In genomic region chr4:163662761-163663160, GRCh38 we compare ENCODE assay signal across 17 cellular contexts.
DNase-seq lines count a peak whose midpoint lies in the region; ATAC-seq and TF ChIP-seq lines count a peak whose summit lies in the region.
"Had no signal": no experiment of that assay in that cellular context is flagged by ENCODE, and none has a peak within 500 bp of the region (broad histone marks: within the 10 kb centered on the region; RNA-seq: fewer than 3 reads in every experiment).

No MANE protein-coding gene starts in this region.

- H3K4me1 Mint-ChIP-seq in activated naive CD8-positive, alpha-beta T cell treated with anti-CD3 and anti-CD28 coated beads, Interleukin-2, amount 50 U/mL, for 24 hours, result peaks cover 45% of the 10 kb centered on the region
- peaks cover 33% of the 10 kb centered on the region for H3K4me1 Mint-ChIP-seq in activated naive CD8-positive, alpha-beta T cell treated with anti-CD3 and anti-CD28 coated beads for 36 hours
- peaks cover 34 to 58% of the 10 kb centered on the region in 2 donors for H3K4me1 Mint-ChIP-seq in stimulated activated naive B cell treated with anti-CD40 and anti-IgM and Interleukin-4, amounts not matched to agents 10 μg/mL and 1 μg/mL and 100 μg/mL, for 72 hours
- no peaks in the 10 kb centered on the region for H3K4me1 Mint-ChIP-seq in mesothelial cell of epicardium

- no peaks in the 10 kb centered on the region for H3K27me3 ChIP-seq in KMS-11 (ENCODE audit: insufficient read depth, low read depth)
- H3K27me3 ChIP-seq: pancreas had no signal

- ATAC-seq in activated naive CD8-positive, alpha-beta T cell treated with anti-CD3 and anti-CD28 coated beads, Interleukin-2, amount 50 U/mL, for 24 hours, result no peak
- ATAC-seq in HG02571 (IDR thresholded peaks at IDR 0.05; ENCODE audit: unreplicated experiment) (peak; percentile 43), GM19328 (IDR thresholded peaks at IDR 0.05; ENCODE audit: unreplicated experiment) (no peak), HG03469 (IDR thresholded peaks at IDR 0.05; ENCODE audit: unreplicated experiment) (no peak)
- ATAC-seq in stimulated activated naive B cell treated with anti-CD40 and anti-IgM and Interleukin-4, amounts not matched to agents 10 μg/mL and 1 μg/mL and 100 μg/mL, for 72 hours (replicated peaks), result peak; percentile 55 to 56
- ATAC-seq: pancreas, PC-3 had no signal

- TF ChIP-seq CTCF in KMS-11 (conservative IDR thresholded peaks at IDR 0.05; ENCODE audit: low read depth, low read length) (no peak), mesothelial cell of epicardium (IDR thresholded peaks at IDR 0.05; ENCODE audit: unreplicated experiment) (no peak)

- H3K79me2 ChIP-seq in KMS-11 (ENCODE audit: insufficient read depth, low read depth), result no peaks in the 10 kb centered on the region

- peaks cover 8% of the 10 kb centered on the region for H3K4me1 ChIP-seq in KMS-11 (ENCODE audit: low read depth, poor library complexity, severe bottlenecking)
- H3K4me1 ChIP-seq: pancreas had no signal

- H3K4me3 Mint-ChIP-seq in activated naive CD8-positive, alpha-beta T cell treated with anti-CD3 and anti-CD28 coated beads, Interleukin-2, amount 50 U/mL, for 24 hours, result no peak overlapping the region
- H3K4me3 Mint-ChIP-seq in activated naive CD8-positive, alpha-beta T cell treated with anti-CD3 and anti-CD28 coated beads for 36 hours, result no peak overlapping the region
- H3K4me3 Mint-ChIP-seq in stimulated activated naive B cell treated with anti-CD40 and anti-IgM and Interleukin-4, amounts not matched to agents 10 μg/mL and 1 μg/mL and 100 μg/mL, for 72 hours, result peak overlapping the region; percentile 54 to 66
- H3K4me3 Mint-ChIP-seq in mesothelial cell of epicardium, result no peak overlapping the region
- H3K4me3 Mint-ChIP-seq: CD8-positive, alpha-beta memory T cell had no signal

- H3K36me3 ChIP-seq in KMS-11 (ENCODE audit: insufficient read depth), result no peaks in the 10 kb centered on the region
- H3K36me3 ChIP-seq: HAP-1, pancreas had no signal

- H3K36me3 Mint-ChIP-seq in activated naive CD8-positive, alpha-beta T cell treated with anti-CD3 and anti-CD28 coated beads, Interleukin-2, amount 50 U/mL, for 24 hours (ENCODE audit: low read depth), result peaks cover 2% of the 10 kb centered on the region
- H3K36me3 Mint-ChIP-seq in activated naive CD8-positive, alpha-beta T cell treated with anti-CD3 and anti-CD28 coated beads for 36 hours, result no peaks in the 10 kb centered on the region
- peaks cover 4 to 6% of the 10 kb centered on the region in 2 donors for H3K36me3 Mint-ChIP-seq in stimulated activated naive B cell treated with anti-CD40 and anti-IgM and Interleukin-4, amounts not matched to agents 10 μg/mL and 1 μg/mL and 100 μg/mL, for 72 hours
- H3K36me3 Mint-ChIP-seq in mesothelial cell of epicardium, result no peaks in the 10 kb centered on the region
- H3K36me3 Mint-ChIP-seq: CD8-positive, alpha-beta memory T cell had no signal

- H3K9me3 Mint-ChIP-seq in activated naive CD8-positive, alpha-beta T cell treated with anti-CD3 and anti-CD28 coated beads, Interleukin-2, amount 50 U/mL, for 24 hours, result peaks cover 4% of the 10 kb centered on the region
- peaks cover 4% of the 10 kb centered on the region for H3K9me3 Mint-ChIP-seq in activated naive CD8-positive, alpha-beta T cell treated with anti-CD3 and anti-CD28 coated beads for 36 hours
- peaks cover 4% of the 10 kb centered on the region in 2 donors for H3K9me3 Mint-ChIP-seq in stimulated activated naive B cell treated with anti-CD40 and anti-IgM and Interleukin-4, amounts not matched to agents 10 μg/mL and 1 μg/mL and 100 μg/mL, for 72 hours
- H3K9me3 Mint-ChIP-seq in mesothelial cell of epicardium, result peaks cover 15% of the 10 kb centered on the region

- H4K20me1 ChIP-seq in KMS-11 (ENCODE audit: insufficient read depth), result no peaks in the 10 kb centered on the region

- H2AFZ ChIP-seq in KMS-11 (ENCODE audit: low read depth), result 0 out of 2 replicates have a peak overlapping the region, but pooled peaks have one; percentile 11

- no peak overlapping the region for H3K4me2 ChIP-seq in KMS-11

- H3K27me3 Mint-ChIP-seq in activated naive CD8-positive, alpha-beta T cell treated with anti-CD3 and anti-CD28 coated beads, Interleukin-2, amount 50 U/mL, for 24 hours, result no peaks in the 10 kb centered on the region
- H3K27me3 Mint-ChIP-seq in activated naive CD8-positive, alpha-beta T cell treated with anti-CD3 and anti-CD28 coated beads for 36 hours, result no peaks in the 10 kb centered on the region
- H3K27me3 Mint-ChIP-seq in stimulated activated naive B cell treated with anti-CD40 and anti-IgM and Interleukin-4, amounts not matched to agents 10 μg/mL and 1 μg/mL and 100 μg/mL, for 72 hours, result no peaks in the 10 kb centered on the region
- H3K27me3 Mint-ChIP-seq in mesothelial cell of epicardium (ENCODE audit: low read depth), result no peaks in the 10 kb centered on the region

- H3K4me3 ChIP-seq in KMS-11 (IDR thresholded peaks at IDR 0.05; ENCODE audit: insufficient read depth, low read depth, low read length), result no peak overlapping the region
- H3K4me3 ChIP-seq: HAP-1, pancreas had no signal

- H3K27ac Mint-ChIP-seq in activated naive CD8-positive, alpha-beta T cell treated with anti-CD3 and anti-CD28 coated beads, Interleukin-2, amount 50 U/mL, for 24 hours, result peak overlapping the region; percentile 21
- H3K27ac Mint-ChIP-seq in activated naive CD8-positive, alpha-beta T cell treated with anti-CD3 and anti-CD28 coated beads for 36 hours, result no peak overlapping the region
- peak overlapping the region; percentile 83 for H3K27ac Mint-ChIP-seq in stimulated activated naive B cell treated with anti-CD40 and anti-IgM and Interleukin-4, amounts not matched to agents 10 μg/mL and 1 μg/mL and 100 μg/mL, for 72 hours
- H3K27ac Mint-ChIP-seq in mesothelial cell of epicardium, result no peak overlapping the region
- H3K27ac Mint-ChIP-seq: CD8-positive, alpha-beta memory T cell had no signal

- no peak for DNase-seq in activated naive CD8-positive, alpha-beta T cell treated with anti-CD3 and anti-CD28 coated beads, Interleukin-2, amount 50 U/mL, for 24 hours
- DNase-seq in activated naive CD8-positive, alpha-beta T cell treated with anti-CD3 and anti-CD28 coated beads for 36 hours, result no peak
- DNase-seq in stimulated activated naive B cell treated with anti-CD40 and anti-IgM and Interleukin-4, amounts not matched to agents 10 μg/mL and 1 μg/mL and 100 μg/mL, for 72 hours, result no peak
- DNase-seq in mesothelial cell of epicardium (ENCODE audit: low spot score in 2 of 2, unreplicated experiment in 2 of 2), result no peak
- DNase-seq: 8988T; CD8-positive, alpha-beta memory T cell; central memory CD4-positive, alpha-beta T cell; IMR-90; NCI-H1105 treated with DMSO at 0.1 percent for 48 hours; pancreas; PC-3; substantia nigra had no signal

- H3K9ac ChIP-seq in KMS-11, result no peak overlapping the region

- no peak overlapping the region for H3K27ac ChIP-seq in KMS-11
- H3K27ac ChIP-seq: pancreas had no signal

Comparison
In these comparisons a context has a peak if more than half of its experiments do, and no peak if none do; other contexts are left out.
1. H3K27ac Mint-ChIP-seq: peak in activated naive CD8-positive, alpha-beta T cell treated with anti-CD3 and anti-CD28 coated beads, Interleukin-2, amount 50 U/mL, for 24 hours (single experiment) and stimulated activated naive B cell treated with anti-CD40 and anti-IgM and Interleukin-4, amounts not matched to agents 10 μg/mL and 1 μg/mL and 100 μg/mL, for 72 hours (single experiment); none in activated naive CD8-positive, alpha-beta T cell treated with anti-CD3 and anti-CD28 coated beads for 36 hours (single experiment) and mesothelial cell of epicardium (single experiment).
2. ATAC-seq: peak in HG02571 (single experiment) and stimulated activated naive B cell treated with anti-CD40 and anti-IgM and Interleukin-4, amounts not matched to agents 10 μg/mL and 1 μg/mL and 100 μg/mL, for 72 hours (2 of 2); none in activated naive CD8-positive, alpha-beta T cell treated with anti-CD3 and anti-CD28 coated beads, Interleukin-2, amount 50 U/mL, for 24 hours (single experiment), GM19328 (single experiment) and HG03469 (single experiment).
3. H3K4me3 Mint-ChIP-seq: peak in stimulated activated naive B cell treated with anti-CD40 and anti-IgM and Interleukin-4, amounts not matched to agents 10 μg/mL and 1 μg/mL and 100 μg/mL, for 72 hours (2 of 2); none in activated naive CD8-positive, alpha-beta T cell treated with anti-CD3 and anti-CD28 coated beads, Interleukin-2, amount 50 U/mL, for 24 hours (single experiment), activated naive CD8-positive, alpha-beta T cell treated with anti-CD3 and anti-CD28 coated beads for 36 hours (single experiment) and mesothelial cell of epicardium (single experiment).